1 cellular context compared by ENCODE assay signal in genomic region chr7:104966022-104966421, GRCh38.
TF ChIP-seq lines count a peak whose summit lies in the region.

No MANE protein-coding gene starts in this region.

TF ChIP-seq in HEK293, 187 proteins besides CTCF, POLR2A, EP300 and RAD21:
- TF ChIP-seq ZNF148 (tag by site-specific recombination; IDR thresholded peaks at IDR 0.05; ENCODE audit: borderline replicate concordance) (no peak), ZNF768 (tag by site-specific recombination; IDR thresholded peaks at IDR 0.05) (peak; percentile 44; the same call in 1 of the 2 replicates)
